In genomic region chr11:3796796-3797328, GRCh38 we compare ENCODE assay signal across 8 cellular contexts. TPM values are rescaled to one million over a fixed set of nuclear protein-coding genes. Genes with fewer than 3 reads are reported as not detected.
DNase-seq lines count a peak whose midpoint lies in the region; ATAC-seq and TF ChIP-seq lines count a peak whose summit lies in the region.

No MANE protein-coding gene starts in this region.

- no peaks in the 10 kb centered on the region for H3K27me3 Mint-ChIP-seq in progenitor cell of endocrine pancreas

- no peaks in the 10 kb centered on the region; the same call in 1 of the 2 replicates for H3K9me3 ChIP-seq in AG04450 (ENCODE audit: control insufficient read depth, insufficient read depth, low read length)

- peaks cover 20% of the 10 kb centered on the region for H3K4me1 Mint-ChIP-seq in progenitor cell of endocrine pancreas (ENCODE audit: low read depth)

- no peaks in the 10 kb centered on the region for H3K27me3 ChIP-seq in AG04450 (ENCODE audit: control insufficient read depth, insufficient read depth, low read length)

- POLR2A ChIA-PET in AG04450 (lab: Yijun Ruan, JAX), result interaction anchor here (1.3 kb wide), 1 partner anchor 16 kb away, joined by 3 read pairs; no protein-coding TSS in a partner anchor

- TF ChIP-seq CTCF in AG04450 (IDR thresholded peaks at IDR 0.05; ENCODE audit: low read depth, low read length) (no peak), fibroblast of villous mesenchyme (IDR thresholded peaks at IDR 0.05; ENCODE audit: insufficient read depth, low read depth, low read length) (no peak), progenitor cell of endocrine pancreas (IDR thresholded peaks at IDR 0.05; ENCODE audit: unreplicated experiment) (no peak)

- ATAC-seq in GM19035 (IDR thresholded peaks at IDR 0.05; ENCODE audit: unreplicated experiment) (peak; percentile 38), HG03175 (IDR thresholded peaks at IDR 0.05; ENCODE audit: unreplicated experiment) (peak; percentile 34)

- CTCF ChIA-PET in AG04450 (lab: Charles Lee), result interaction anchor here (1.7 to 2.2 kb wide), 3 partner anchors 11 to 58 kb away, joined by 6 to 15 read pairs (median 8); partner anchors contain the start of genes PGAP2, RHOG and STIM1

- DNase-seq in AG04450 (ENCODE audit: low read depth, low spot score) (no peak), SW480 (ENCODE audit: low spot score) (peak; percentile 36), fibroblast of villous mesenchyme (ENCODE audit: low read depth) (peak; percentile 71), progenitor cell of endocrine pancreas (ENCODE audit: low spot score, unreplicated experiment) (peak; percentile 50), NCI-H2171 (lab: John Stamatoyannopoulos, UW) (no peak), NOMO-1 (lab: John Stamatoyannopoulos, UW; ENCODE audit: unreplicated experiment in 2 of 2) (no peak)

- H3K27ac ChIP-seq in AG04450 (ENCODE audit: low read depth, low read length), result peak overlapping the region; percentile 93

- H3K4me3 Mint-ChIP-seq in progenitor cell of endocrine pancreas (ENCODE audit: low read depth), result peak overlapping the region; percentile 92

- H3K27ac Mint-ChIP-seq in progenitor cell of endocrine pancreas, result peak overlapping the region; percentile 94

- no peaks in the 10 kb centered on the region for H3K9me3 Mint-ChIP-seq in progenitor cell of endocrine pancreas (ENCODE audit: low read depth)

- H3K4me3 ChIP-seq in AG04450 (ENCODE audit: low read depth, low read length) (peak overlapping the region; percentile 98), fibroblast of villous mesenchyme (ENCODE audit: low read depth, low read length) (peak overlapping the region; percentile 85)

- peaks cover 10% of the 10 kb centered on the region for H3K36me3 Mint-ChIP-seq in progenitor cell of endocrine pancreas (ENCODE audit: insufficient read depth)

RNA-seq across cellular contexts. Expression of gene NUP98, which starts 0.5 kb away (rescaled TPM):
- 90.7 and 101 TPM in 2 replicates for polyA plus RNA-seq in AG04450 (2011; rRNA removed)
- polyA minus RNA-seq in AG04450 (2011; rRNA and poly(A)+ RNA removed), result 243 and 306 TPM in 2 replicates
- total RNA-seq in fibroblast of villous mesenchyme, result 136 and 183 TPM in 2 replicates
- total RNA-seq in progenitor cell of endocrine pancreas, result 80.3 and 83.4 TPM in 2 replicates

RNA-seq across cellular contexts. Expression of gene PGAP2, which starts 11.5 kb away (rescaled TPM):
- polyA plus RNA-seq in AG04450 (2011; rRNA removed), result 20.8 and 26.3 TPM in 2 replicates
- polyA minus RNA-seq in AG04450 (2011; rRNA and poly(A)+ RNA removed), result 20.9 and 24.8 TPM in 2 replicates
- total RNA-seq in fibroblast of villous mesenchyme (7.4 and 8.2 TPM in 2 replicates), progenitor cell of endocrine pancreas (46.7 and 51.3 TPM in 2 replicates)

RNA-seq across cellular contexts. Expression of gene RHOG, which starts 43.9 kb away (rescaled TPM):
- polyA plus RNA-seq in AG04450 (2011; rRNA removed), result 40.3 and 64.6 TPM in 2 replicates
- 74.9 and 104 TPM in 2 replicates for polyA minus RNA-seq in AG04450 (2011; rRNA and poly(A)+ RNA removed)
- total RNA-seq in fibroblast of villous mesenchyme, result 9.0 and 9.5 TPM in 2 replicates
- 21.4 and 25.0 TPM in 2 replicates for total RNA-seq in progenitor cell of endocrine pancreas

RNA-seq across cellular contexts. Expression of gene STIM1, which starts 58.6 kb away (rescaled TPM):
- polyA plus RNA-seq in AG04450 (2011; rRNA removed), result 19.7 and 23.4 TPM in 2 replicates
- 45.9 and 48.9 TPM in 2 replicates for polyA minus RNA-seq in AG04450 (2011; rRNA and poly(A)+ RNA removed)
- total RNA-seq in fibroblast of villous mesenchyme (27.4 and 36.7 TPM in 2 replicates), progenitor cell of endocrine pancreas (27.2 and 32.7 TPM in 2 replicates)

Comparison
In these comparisons a context has a peak if more than half of its experiments do, and no peak if none do; other contexts are left out.
1. DNase-seq: peak in SW480 (single experiment), fibroblast of villous mesenchyme (single experiment) and progenitor cell of endocrine pancreas (single experiment); none in AG04450 (single experiment), NCI-H2171 (single experiment) and NOMO-1 (0 of 2).